Comparison of ENCODE assay signal across 8 cellular contexts in genomic region chr11:128496684-128497056, GRCh38.
DNase-seq lines count a peak whose midpoint lies in the region; ATAC-seq, FAIRE-seq and TF ChIP-seq lines count a peak whose summit lies in the region.

No MANE protein-coding gene starts in this region.

- TF ChIP-seq CTCF in AG04450 (IDR thresholded peaks at IDR 0.05; ENCODE audit: low read depth, low read length), result no peak
- TF ChIP-seq CTCF in lung (IDR thresholded peaks at IDR 0.05; ENCODE audit: control extremely low read depth, extremely low read depth), result no peak
- no peak for TF ChIP-seq CTCF in D721Med (IDR thresholded peaks at IDR 0.05; ENCODE audit: insufficient read depth, missing control alignments)
- no peak for TF ChIP-seq CTCF in GM20000 (IDR thresholded peaks at IDR 0.05; ENCODE audit: extremely low read depth, missing control alignments)

- ATAC-seq in HG02870 (IDR thresholded peaks at IDR 0.05; ENCODE audit: unreplicated experiment) (peak; percentile 26), lung (ENCODE audit: insufficient read depth, low FRiP score) (peak; percentile 29)
- peak; percentile 5 to 21 for ATAC-seq in activated T-cell treated with anti-CD3 and anti-CD28 coated beads, Interleukin-2, amount 50 U/mL, for 72 hours (replicated peaks in 1 of 2)

- H3K4me3 ChIP-seq in AG04450 (ENCODE audit: low read depth, low read length), result peak overlapping the region; percentile 1; the same call in 1 of the 2 replicates
- H3K4me3 ChIP-seq in lung, result no peak overlapping the region

- peaks cover 0 to 3% of the 10 kb centered on the region in 2 donors for H3K36me3 ChIP-seq in lung (ENCODE audit: control insufficient read depth in 2 of 2, insufficient read depth in 2 of 2, low read length in 2 of 2)

- no peaks in the 10 kb centered on the region for H3K9me3 Mint-ChIP-seq in activated T-cell treated with anti-CD3 and anti-CD28 coated beads, Interleukin-2, amount 50 U/mL, for 72 hours

- CTCF ChIA-PET in AG04450 (lab: Charles Lee), result interaction anchor here (1.1 to 1.5 kb wide), 2 partner anchors 161 to 324 kb away, joined by 4 read pairs; no protein-coding TSS in a partner anchor

- DNase-seq in AG04450 (ENCODE audit: low read depth, low spot score) (no peak), lung (ENCODE audit: low spot score) (no peak), NCI-H1417 (lab: John Stamatoyannopoulos, UW) (no peak), D721Med (ENCODE audit: insufficient read length, low spot score) (no peak), GM20000 (ENCODE audit: low spot score) (no peak)
- DNase-seq in activated T-cell treated with anti-CD3 and anti-CD28 coated beads, Interleukin-2, amount 50 U/mL, for 72 hours, result no peak
- DNase-seq in stimulated activated CD4-positive, alpha-beta T cell treated with anti-CD3 and anti-CD28 coated beads, Interleukin-1b, Interleukin-23, amount 100 ng/mL, for 48 hours, result no peak

- H3K27me3 ChIP-seq in AG04450 (ENCODE audit: control insufficient read depth, insufficient read depth, low read length) (no peaks in the 10 kb centered on the region), lung (ENCODE audit: control insufficient read depth, insufficient read depth) (no peaks in the 10 kb centered on the region)

- H3K4me1 ChIP-seq in lung (ENCODE audit: control insufficient read depth in 2 of 2, insufficient read depth in 2 of 2, low read length in 2 of 2), result peaks cover 29 to 78% of the 10 kb centered on the region in 2 donors

- H3K27ac Mint-ChIP-seq in activated T-cell treated with anti-CD3 and anti-CD28 coated beads, Interleukin-2, amount 50 U/mL, for 72 hours, result peak overlapping the region; percentile 99

- H3K27me3 Mint-ChIP-seq in activated T-cell treated with anti-CD3 and anti-CD28 coated beads, Interleukin-2, amount 50 U/mL, for 72 hours (ENCODE audit: low read depth), result no peaks in the 10 kb centered on the region

- POLR2A ChIA-PET in AG04450 (lab: Yijun Ruan, JAX), result interaction anchor here (0.6 to 2.5 kb wide), 3 partner anchors 10 to 142 kb away, joined by 4 to 10 read pairs (median 6); no protein-coding TSS in a partner anchor

- FAIRE-seq in D721Med (lab: Jason Lieb, UNC), result no peak

- H3K27ac ChIP-seq in AG04450 (ENCODE audit: low read depth, low read length), result peak overlapping the region; percentile 94
- peak overlapping the region; percentile 80 to 90 for H3K27ac ChIP-seq in lung (ENCODE audit: low read depth in 1 of 2, low read length in 1 of 2)

- peaks cover 33 to 78% of the 10 kb centered on the region in 2 donors for H3K36me3 Mint-ChIP-seq in activated T-cell treated with anti-CD3 and anti-CD28 coated beads, Interleukin-2, amount 50 U/mL, for 72 hours (ENCODE audit: insufficient read depth in 2 of 2)

- H3K9me3 ChIP-seq in AG04450 (ENCODE audit: control insufficient read depth, insufficient read depth, low read length), result no peaks in the 10 kb centered on the region
- H3K9me3 ChIP-seq in lung (ENCODE audit: control insufficient read depth in 2 of 2, insufficient read depth in 1 of 2, low read length in 1 of 2), result no peaks in the 10 kb centered on the region

- WGBS in lung, 2 donors, result 20 to 40% methylated on average over 4 of the region's 4 CpGs

- H3K4me1 Mint-ChIP-seq in activated T-cell treated with anti-CD3 and anti-CD28 coated beads, Interleukin-2, amount 50 U/mL, for 72 hours (ENCODE audit: low read depth), result peaks cover 99% of the 10 kb centered on the region

- H3K4me3 Mint-ChIP-seq in activated T-cell treated with anti-CD3 and anti-CD28 coated beads, Interleukin-2, amount 50 U/mL, for 72 hours, result peak overlapping the region; percentile 88 to 91
